ENCODE assay signal across 34 cellular contexts in genomic region chr6:162165479-162165878, GRCh38.
"Had no signal": no experiment of that assay in that cellular context is flagged by ENCODE, and none has a peak within 500 bp of the region (broad histone marks: within the 10 kb centered on the region; RNA-seq: fewer than 3 reads in every experiment).

No MANE protein-coding gene starts in this region.

- DNase-seq: activated B cell treated with CpG ODN at 0.5 μM for 24 hours; activated CD4-positive, alpha-beta memory T cell treated with anti-CD3 and anti-CD28 coated beads for 36 hours; activated CD4-positive, alpha-beta T cell treated with anti-CD3 and anti-CD28 coated beads for 4 hours; activated CD4-positive, alpha-beta T cell treated with anti-CD3 and anti-CD28 coated beads, Interleukin-2, amount 10 ng/mL, durations not matched to agents 24 days and 14 days; activated CD4-positive, alpha-beta T cell treated with anti-CD3 and anti-CD28 coated beads, Interleukin-2, amount 50 U/mL, for 1 hour; activated CD4-positive, alpha-beta T cell treated with anti-CD3 and anti-CD28 coated beads, Interleukin-2, amount 50 U/mL, for 4 hours; activated CD4-positive, CD25-positive, alpha-beta regulatory T cell treated with anti-CD3 and anti-CD28 coated beads, Interleukin-2, amount 50 U/mL, for 72 hours; activated CD8-positive, alpha-beta memory T cell treated with anti-CD3 and anti-CD28 coated beads, Interleukin-2, amount 50 U/mL, for 4 hours; activated CD8-positive, alpha-beta T cell treated with anti-CD3 and anti-CD28 coated beads for 36 hours; activated effector memory CD4-positive, alpha-beta T cell treated with anti-CD3 and anti-CD28 coated beads, Interleukin-2, amount 50 U/mL, for 16 hours; activated gamma-delta T cell treated with Interleukin-2 at 50 U/mL for 16 hours; activated naive CD4-positive, alpha-beta T cell; activated naive CD4-positive, alpha-beta T cell treated with anti-CD3 and anti-CD28 coated beads for 36 hours; activated naive CD4-positive, alpha-beta T cell treated with anti-CD3 and anti-CD28 coated beads, Interleukin-2, amount 50 U/mL, for 16 hours; activated naive CD8-positive, alpha-beta T cell treated with anti-CD3 and anti-CD28 coated beads for 36 hours; activated T-cell treated with anti-CD3 and anti-CD28 coated beads for 4 hours; activated T-cell treated with anti-CD3 and anti-CD28 coated beads, Interleukin-2, amount 50 U/mL, for 1 hour; activated T-cell treated with anti-CD3 and anti-CD28 coated beads, Interleukin-2, amount 50 U/mL, for 4 hours; activated T-cell treated with anti-CD3 and anti-CD28 coated beads, Interleukin-2, amount 50 U/mL, for 72 hours; adrenal gland; amniotic stem cell; aorta; body of pancreas; brain microvascular endothelial cell; central memory CD4-positive, alpha-beta T cell; T-helper 1 cell; T-helper 2 cell; T-helper 9 cell had no signal

- H3K27me3 Mint-ChIP-seq: activated B cell treated with CpG ODN at 0.5 μM for 24 hours; activated CD4-positive, alpha-beta memory T cell treated with anti-CD3 and anti-CD28 coated beads for 36 hours; activated CD4-positive, alpha-beta T cell treated with anti-CD3 and anti-CD28 coated beads, Interleukin-2, amount 10 ng/mL, durations not matched to agents 24 days and 14 days; activated CD8-positive, alpha-beta T cell treated with anti-CD3 and anti-CD28 coated beads for 36 hours; activated naive CD8-positive, alpha-beta T cell treated with anti-CD3 and anti-CD28 coated beads for 36 hours; activated T-helper 17 cell treated with anti-CD3 and anti-CD28 coated beads, Interleukin-2, amount 50 U/mL, for 72 hours had no signal

- H3K9me3 ChIP-seq: adrenal gland, body of pancreas, breast epithelium had no signal

- H3K27ac Mint-ChIP-seq: activated B cell treated with CpG ODN at 0.5 μM for 24 hours; activated CD4-positive, alpha-beta memory T cell treated with anti-CD3 and anti-CD28 coated beads for 36 hours; activated CD4-positive, alpha-beta T cell treated with anti-CD3 and anti-CD28 coated beads, Interleukin-2, amount 10 ng/mL, durations not matched to agents 24 days and 14 days; activated CD8-positive, alpha-beta T cell treated with anti-CD3 and anti-CD28 coated beads for 36 hours; activated naive CD4-positive, alpha-beta T cell treated with anti-CD3 and anti-CD28 coated beads for 36 hours; activated naive CD4-positive, alpha-beta T cell treated with anti-CD3 and anti-CD28 coated beads, Interleukin-2, amount 50 U/mL, for 72 hours; activated naive CD8-positive, alpha-beta T cell treated with anti-CD3 and anti-CD28 coated beads for 36 hours; activated T-cell treated with anti-CD3 and anti-CD28 coated beads, Interleukin-2, amount 50 U/mL, for 72 hours; activated T-helper 1 cell treated with anti-CD3 and anti-CD28 coated beads, Interleukin-12 subunit alpha, Interleukin-12 subunit beta, Interleukin-2, Interleukin-4 antibody, amounts not matched to agents 30 ng/mL and 10 ng/mL and 1 ng/mL, durations not matched to agents 14 hours and 24 hours and 36 hours; activated T-helper 17 cell treated with anti-CD3 and anti-CD28 coated beads, Interleukin-2, amount 50 U/mL, for 72 hours; T-helper 1 cell treated with Interleukin-12 subunit alpha and Interleukin-12 subunit beta and Interleukin-4 antibody, amounts not matched to agents 30 μg/mL and 1 μg/mL, for 36 hours; T-helper 2 cell treated with Interferon-gamma antibody and Interleukin-4, amounts not matched to agents 5 μg/mL and 100 μg/mL, for 36 hours had no signal

- H3K4me3 ChIP-seq: adrenal gland, body of pancreas, breast epithelium had no signal

- H3K4me1 ChIP-seq: adrenal gland, body of pancreas, breast epithelium had no signal

- H3K4me1 Mint-ChIP-seq: activated B cell treated with CpG ODN at 0.5 μM for 24 hours; activated CD4-positive, alpha-beta T cell treated with anti-CD3 and anti-CD28 coated beads, Interleukin-2, amount 10 ng/mL, durations not matched to agents 24 days and 14 days; activated naive CD8-positive, alpha-beta T cell treated with anti-CD3 and anti-CD28 coated beads for 36 hours; activated T-helper 17 cell treated with anti-CD3 and anti-CD28 coated beads, Interleukin-2, amount 50 U/mL, for 72 hours had no signal

- H3K9me3 Mint-ChIP-seq: activated CD4-positive, alpha-beta T cell treated with anti-CD3 and anti-CD28 coated beads, Interleukin-2, amount 10 ng/mL, durations not matched to agents 24 days and 14 days; activated CD8-positive, alpha-beta T cell treated with anti-CD3 and anti-CD28 coated beads for 36 hours; activated naive CD4-positive, alpha-beta T cell treated with anti-CD3 and anti-CD28 coated beads for 36 hours; activated naive CD4-positive, alpha-beta T cell treated with anti-CD3 and anti-CD28 coated beads, Interleukin-2, amount 50 U/mL, for 72 hours; activated naive CD8-positive, alpha-beta T cell treated with anti-CD3 and anti-CD28 coated beads for 36 hours; activated T-cell treated with anti-CD3 and anti-CD28 coated beads, Interleukin-2, amount 50 U/mL, for 4 hours; activated T-cell treated with anti-CD3 and anti-CD28 coated beads, Interleukin-2, amount 50 U/mL, for 72 hours; activated T-helper 1 cell treated with anti-CD3 and anti-CD28 coated beads, Interleukin-12 subunit alpha, Interleukin-12 subunit beta, Interleukin-2, Interleukin-4 antibody, amounts not matched to agents 30 ng/mL and 10 ng/mL and 1 ng/mL, durations not matched to agents 14 hours and 24 hours and 36 hours; activated T-helper 17 cell treated with anti-CD3 and anti-CD28 coated beads, Interleukin-2, amount 50 U/mL, for 72 hours; T-helper 1 cell treated with Interleukin-12 subunit alpha and Interleukin-12 subunit beta and Interleukin-4 antibody, amounts not matched to agents 30 μg/mL and 1 μg/mL, for 36 hours; T-helper 2 cell treated with Interferon-gamma antibody and Interleukin-4, amounts not matched to agents 5 μg/mL and 100 μg/mL, for 36 hours had no signal

- H3K27me3 ChIP-seq: adrenal gland, body of pancreas, brain microvascular endothelial cell, breast epithelium had no signal

- H3K36me3 Mint-ChIP-seq: activated CD4-positive, alpha-beta memory T cell treated with anti-CD3 and anti-CD28 coated beads for 36 hours; activated naive CD4-positive, alpha-beta T cell treated with anti-CD3 and anti-CD28 coated beads, Interleukin-2, amount 50 U/mL, for 72 hours; activated naive CD8-positive, alpha-beta T cell treated with anti-CD3 and anti-CD28 coated beads for 36 hours had no signal

- H3K4me3 Mint-ChIP-seq: activated B cell treated with CpG ODN at 0.5 μM for 24 hours; activated CD4-positive, alpha-beta memory T cell treated with anti-CD3 and anti-CD28 coated beads for 36 hours; activated CD4-positive, alpha-beta T cell treated with anti-CD3 and anti-CD28 coated beads, Interleukin-2, amount 10 ng/mL, durations not matched to agents 24 days and 14 days; activated CD8-positive, alpha-beta T cell treated with anti-CD3 and anti-CD28 coated beads for 36 hours; activated naive CD4-positive, alpha-beta T cell treated with anti-CD3 and anti-CD28 coated beads for 36 hours; activated naive CD8-positive, alpha-beta T cell treated with anti-CD3 and anti-CD28 coated beads for 36 hours; activated T-cell treated with anti-CD3 and anti-CD28 coated beads, Interleukin-2, amount 50 U/mL, for 4 hours; activated T-cell treated with anti-CD3 and anti-CD28 coated beads, Interleukin-2, amount 50 U/mL, for 72 hours; activated T-helper 1 cell treated with anti-CD3 and anti-CD28 coated beads, Interleukin-12 subunit alpha, Interleukin-12 subunit beta, Interleukin-2, Interleukin-4 antibody, amounts not matched to agents 30 ng/mL and 10 ng/mL and 1 ng/mL, durations not matched to agents 14 hours and 24 hours and 36 hours; activated T-helper 17 cell treated with anti-CD3 and anti-CD28 coated beads, Interleukin-2, amount 50 U/mL, for 72 hours; T-helper 1 cell treated with Interleukin-12 subunit alpha and Interleukin-12 subunit beta and Interleukin-4 antibody, amounts not matched to agents 30 μg/mL and 1 μg/mL, for 36 hours; T-helper 2 cell treated with Interferon-gamma antibody and Interleukin-4, amounts not matched to agents 5 μg/mL and 100 μg/mL, for 36 hours had no signal

- H3K36me3 ChIP-seq: adrenal gland, brain microvascular endothelial cell, breast epithelium had no signal

- ATAC-seq: activated CD8-positive, alpha-beta T cell treated with anti-CD3 and anti-CD28 coated beads for 36 hours; activated naive CD4-positive, alpha-beta T cell treated with anti-CD3 and anti-CD28 coated beads, Interleukin-2, amount 50 U/mL, for 72 hours; activated T-cell treated with anti-CD3 and anti-CD28 coated beads, Interleukin-2, amount 50 U/mL, for 4 hours; activated T-cell treated with anti-CD3 and anti-CD28 coated beads, Interleukin-2, amount 50 U/mL, for 72 hours; activated T-helper 17 cell treated with anti-CD3 and anti-CD28 coated beads, Interleukin-2, amount 50 U/mL, for 72 hours; body of pancreas had no signal
